ENCODE assay signal across 9 cellular contexts in genomic region chr11:47394050-47394321, GRCh38. TPM values are rescaled to one million over a fixed set of nuclear protein-coding genes. Genes with fewer than 3 reads are reported as not detected.
A peak's percentile ranks its signal among the peaks of the same experiment; 100 is the strongest.
DNase-seq lines count a peak whose midpoint lies in the region; ATAC-seq and TF ChIP-seq lines count a peak whose summit lies in the region.
"Had no signal": no experiment of that assay in that cellular context is flagged by ENCODE, and none has a peak within 500 bp of the region (broad histone marks: within the 10 kb centered on the region; RNA-seq: fewer than 3 reads in every experiment).

No MANE protein-coding gene starts in this region.

- in situ Hi-C loops in transverse colon (cut with MboI; ENCODE audit: low pct_ligation_motif_present in 1 of 4, low pct_unique_long_range_greater_than_20kb in 1 of 4, low sequenced_read_pairs in 3 of 4): no loop called here

- TF ChIP-seq CTCF in colonic mucosa (IDR thresholded peaks at IDR 0.05) (no peak), transverse colon (IDR thresholded peaks at IDR 0.05) (no peak)

- H3K9me3 Mint-ChIP-seq in activated naive CD4-positive, alpha-beta T cell treated with anti-CD3 and anti-CD28 coated beads, Interleukin-2, amount 10 ng/mL, durations not matched to agents 7 days and 5 days: no peaks in the 10 kb centered on the region

- no peaks in the 10 kb centered on the region for H3K27me3 ChIP-seq in colonic mucosa
- H3K27me3 ChIP-seq in mucosa of stomach (ENCODE audit: control insufficient read depth, insufficient read depth, low read length): no peaks in the 10 kb centered on the region
- H3K27me3 ChIP-seq in transverse colon: no peaks in the 10 kb centered on the region
- no peaks in the 10 kb centered on the region for H3K27me3 ChIP-seq in MG63

- H3K9me3 ChIP-seq in colonic mucosa: no peaks in the 10 kb centered on the region
- no peaks in the 10 kb centered on the region for H3K9me3 ChIP-seq in mucosa of stomach (ENCODE audit: control insufficient read depth, low read length)
- H3K9me3 ChIP-seq in transverse colon: no peaks in the 10 kb centered on the region
- H3K9me3 ChIP-seq in MG63: no peaks in the 10 kb centered on the region

- H3K27me3 Mint-ChIP-seq in activated naive CD4-positive, alpha-beta T cell treated with anti-CD3 and anti-CD28 coated beads, Interleukin-2, amount 10 ng/mL, durations not matched to agents 7 days and 5 days: peaks cover 7% of the 10 kb centered on the region

- no peak overlapping the region for H3K4me3 ChIP-seq in colonic mucosa
- H3K4me3 ChIP-seq in mucosa of stomach (ENCODE audit: low read length): no peak overlapping the region
- H3K4me3 ChIP-seq in transverse colon: no peak overlapping the region
- H3K4me3 ChIP-seq in MG63: no peak overlapping the region

- H3K36me3 ChIP-seq in colonic mucosa: no peaks in the 10 kb centered on the region
- H3K36me3 ChIP-seq in mucosa of stomach (ENCODE audit: control insufficient read depth, insufficient read depth, low read length): no peaks in the 10 kb centered on the region
- no peaks in the 10 kb centered on the region for H3K36me3 ChIP-seq in transverse colon
- H3K36me3 ChIP-seq in MG63: no peaks in the 10 kb centered on the region

- DNase-seq in activated naive CD4-positive, alpha-beta T cell treated with anti-CD3 and anti-CD28 coated beads, Interleukin-2, amount 10 ng/mL, durations not matched to agents 7 days and 5 days: no peak
- no peak for DNase-seq in activated naive CD4-positive, alpha-beta T cell treated with anti-CD3 and anti-CD28 coated beads, Interleukin-2, amount 50 U/mL, for 16 hours
- DNase-seq in colonic mucosa (no peak), transverse colon (no peak), MG63 (no peak)

- intact Hi-C loops in colonic mucosa (cut with DNase I) (no loop called here), transverse colon (cut with DNase I; ENCODE audit: low total_unique reads) (no loop called here)

- 90% methylated on average over 9 of the region's 9 CpGs; no CpG with 5 or more reads in 1 of the 2 donors for WGBS in transverse colon (ENCODE audit: low coverage in 1 of 2), 2 donors

- ATAC-seq in HG02981 (IDR thresholded peaks at IDR 0.05; ENCODE audit: unreplicated experiment) (no peak), HG03045 (IDR thresholded peaks at IDR 0.05; ENCODE audit: unreplicated experiment) (no peak)

- H3K36me3 Mint-ChIP-seq in activated naive CD4-positive, alpha-beta T cell treated with anti-CD3 and anti-CD28 coated beads, Interleukin-2, amount 10 ng/mL, durations not matched to agents 7 days and 5 days: no peaks in the 10 kb centered on the region

- H3K9ac ChIP-seq in colonic mucosa (ENCODE audit: low read depth in 2 of 2, low read length in 2 of 2) (peak overlapping the region in 1 of 2 donors; percentile 45), mucosa of stomach (ENCODE audit: low read length) (peak overlapping the region; percentile 8)

- no peak overlapping the region for H3K4me3 Mint-ChIP-seq in activated naive CD4-positive, alpha-beta T cell treated with anti-CD3 and anti-CD28 coated beads, Interleukin-2, amount 10 ng/mL, durations not matched to agents 7 days and 5 days

- peaks cover 58% of the 10 kb centered on the region for H3K4me1 Mint-ChIP-seq in activated naive CD4-positive, alpha-beta T cell treated with anti-CD3 and anti-CD28 coated beads, Interleukin-2, amount 10 ng/mL, durations not matched to agents 7 days and 5 days

- peak overlapping the region; percentile 94 for H3K27ac Mint-ChIP-seq in activated naive CD4-positive, alpha-beta T cell treated with anti-CD3 and anti-CD28 coated beads, Interleukin-2, amount 10 ng/mL, durations not matched to agents 7 days and 5 days

- no peak for TF ChIP-seq POLR2A in transverse colon (IDR thresholded peaks at IDR 0.05)

- CTCF ChIA-PET in activated naive CD4-positive, alpha-beta T cell treated with anti-CD3 and anti-CD28 coated beads, Interleukin-2, amount 10 ng/mL, durations not matched to agents 7 days and 5 days (lab: Charles Lee): interaction anchor here (1.1 kb wide), 1 partner anchor 18 kb away, joined by 4 read pairs; no protein-coding TSS in a partner anchor

- H3K4me1 ChIP-seq in colonic mucosa (no peaks in the 10 kb centered on the region), mucosa of stomach (ENCODE audit: control insufficient read depth, insufficient read depth, low read length) (peaks cover 2% of the 10 kb centered on the region), transverse colon (peaks cover 0 to 18% (median 11%) of the 10 kb centered on the region in 4 donors)

- peak overlapping the region; percentile 82 for H3K27ac ChIP-seq in colonic mucosa
- H3K27ac ChIP-seq in transverse colon: peak overlapping the region; percentile 66 to 80 (median 78)

- TF ChIP-seq EP300 in transverse colon (IDR thresholded peaks at IDR 0.05; ENCODE audit: low read depth): no peak

RNA-seq across cellular contexts. Expression of gene SLC39A13, which starts 14.4 kb away (rescaled TPM):
- 10 to 100 TPM; 14.3 to 18.6 TPM for total RNA-seq in colonic mucosa
- 10 to 100 TPM; 19.9 to 56.9 (median 43.1) TPM for total RNA-seq in transverse colon
- total RNA-seq in MG63 (2014; rRNA removed; shearing (Covaris generic); ENCODE audit: low replicate concordance): 34.0 and 51.1 TPM in 2 replicates

RNA-seq across cellular contexts. Expression of gene SPI1, which starts 15.6 kb away (rescaled TPM):
- total RNA-seq in colonic mucosa (10 to 100 TPM in 1 of 2 donors, 1 to 10 TPM in 1; 4.7 to 11.9 TPM), transverse colon (10 to 100 TPM in 2 of 4 donors, 1 to 10 TPM in 2; 7.1 to 35.5 (median 17.2) TPM)
- total RNA-seq in MG63 (2014; rRNA removed; shearing (Covaris generic); ENCODE audit: low replicate concordance): not detected in 2 replicates
- total RNA-seq: dermis microvascular lymphatic vessel endothelial cell had no signal

RNA-seq across cellular contexts. Expression of gene PSMC3, which starts 32.3 kb away (rescaled TPM):
- total RNA-seq in colonic mucosa (100 to 1,000 TPM in 1 of 2 donors, 10 to 100 TPM in 1; 74.4 to 152 TPM), transverse colon (100 to 1,000 TPM in 2 of 4 donors, 10 to 100 TPM in 2; 56.5 to 252 (median 91.4) TPM)
- total RNA-seq in MG63 (2014; rRNA removed; shearing (Covaris generic); ENCODE audit: low replicate concordance): 147 and 165 TPM in 2 replicates

RNA-seq across cellular contexts. Expression of gene MYBPC3, which starts 41.5 kb away (rescaled TPM):
- total RNA-seq in colonic mucosa (under 1 TPM in 1 of 2 donors, not detected in 1; 0.42 TPM), transverse colon (not detected)
- not detected in 2 replicates for total RNA-seq in MG63 (2014; rRNA removed; shearing (Covaris generic); ENCODE audit: low replicate concordance)
- total RNA-seq: dermis microvascular lymphatic vessel endothelial cell had no signal

RNA-seq across cellular contexts. Expression of gene RAPSN, which starts 55.0 kb away (rescaled TPM):
- total RNA-seq in colonic mucosa (not detected), transverse colon (not detected)
- 0.16 TPM in 1 of 2 replicates, not detected in the other for total RNA-seq in MG63 (2014; rRNA removed; shearing (Covaris generic); ENCODE audit: low replicate concordance)
